Comparison of ENCODE assay signal across 1 cellular context in the genomic region with DNA sequence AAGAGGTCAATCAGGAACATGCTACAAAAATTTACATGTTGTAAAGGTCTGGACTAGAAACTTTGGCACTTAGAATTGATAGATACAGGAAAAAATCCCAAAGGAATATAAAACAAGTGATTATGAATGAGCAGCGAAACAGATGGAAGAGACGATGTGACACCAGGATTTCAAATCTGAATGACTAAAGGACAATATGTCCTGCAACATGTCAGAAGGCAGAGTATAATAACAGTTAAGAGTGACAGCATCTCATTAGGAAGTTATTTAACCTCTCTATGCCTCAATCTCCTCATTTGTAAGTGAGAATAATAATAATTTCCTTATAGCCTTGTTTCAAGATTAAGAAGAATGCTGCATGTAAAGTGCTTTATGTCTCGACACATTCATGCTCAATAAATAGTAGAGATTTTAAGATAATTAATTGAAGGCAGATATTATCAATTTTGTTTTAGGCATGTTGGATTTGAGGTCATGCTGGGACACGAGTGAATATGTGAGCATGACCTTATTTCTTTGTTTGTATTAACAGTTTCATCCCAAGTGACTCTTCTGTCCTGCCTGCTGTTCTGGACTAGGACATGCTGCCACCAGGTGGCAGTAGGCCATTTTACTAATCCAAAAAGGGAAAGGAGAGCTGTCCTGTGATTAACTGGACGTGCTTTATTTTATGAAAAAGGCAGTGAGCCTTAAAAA.
TF ChIP-seq lines count a peak whose summit lies in the region.

No MANE protein-coding gene starts in this region.

TF ChIP-seq in HepG2, 621 proteins besides CTCF, POLR2A, EP300 and RAD21 (continued from another document):
- TF ChIP-seq ARID3A (IDR thresholded peaks at IDR 0.05; ENCODE audit: low read depth, low read length): peak; percentile 59
- TF ChIP-seq NKX3-1 (CRISPR knock-in tag; IDR thresholded peaks at IDR 0.05): no peak
- TF ChIP-seq ZNF652 (CRISPR knock-in tag; IDR thresholded peaks at IDR 0.05; ENCODE audit: borderline replicate concordance, low read depth): 0 out of 2 replicates have a peak, but pooled peaks have one; percentile 37
- TF ChIP-seq ZKSCAN8 (CRISPR knock-in tag; IDR thresholded peaks at IDR 0.05; ENCODE audit: borderline replicate concordance): peak; percentile 76; the same call in 1 of the 2 replicates
- TF ChIP-seq LCORL (IDR thresholded peaks at IDR 0.05): no peak
- 0 out of 2 replicates have a peak, but pooled peaks have one; percentile 25 for TF ChIP-seq LCORL (CRISPR knock-in tag; IDR thresholded peaks at IDR 0.05)
- no peak for TF ChIP-seq KDM4B (CRISPR knock-in tag; IDR thresholded peaks at IDR 0.05)
- TF ChIP-seq PPARG (CRISPR knock-in tag; conservative IDR thresholded peaks at IDR 0.05): 0 out of 2 replicates have a peak, but pooled peaks have one; percentile 30
- 0 out of 2 replicates have a peak, but pooled peaks have one; percentile 19 for TF ChIP-seq THAP11 (CRISPR knock-in tag; IDR thresholded peaks at IDR 0.05)
- peak; percentile 73; the same call in 1 of the 2 replicates for TF ChIP-seq MIXL1 (CRISPR knock-in tag; IDR thresholded peaks at IDR 0.05)
- TF ChIP-seq USF2 (IDR thresholded peaks at IDR 0.05; ENCODE audit: low read depth, low read length): no peak
- no peak for TF ChIP-seq USF2 (CRISPR knock-in tag; IDR thresholded peaks at IDR 0.05; ENCODE audit: borderline replicate concordance)
- no peak for TF ChIP-seq ZNF841 (CRISPR knock-in tag; IDR thresholded peaks at IDR 0.05; ENCODE audit: borderline replicate concordance)
- TF ChIP-seq ZNF256 (CRISPR knock-in tag; conservative IDR thresholded peaks at IDR 0.05): no peak
- peak; percentile 46; the same call in 1 of the 2 replicates for TF ChIP-seq GATAD2A (CRISPR knock-in tag; IDR thresholded peaks at IDR 0.05)
- no peak for TF ChIP-seq GABPA (IDR thresholded peaks at IDR 0.05; ENCODE audit: low read depth, low read length)
- TF ChIP-seq GABPA (CRISPR knock-in tag; IDR thresholded peaks at IDR 0.05; ENCODE audit: low read depth): no peak
- 0 out of 2 replicates have a peak, but pooled peaks have one; percentile 27 for TF ChIP-seq ZNF24 (IDR thresholded peaks at IDR 0.05)
- 0 out of 2 replicates have a peak, but pooled peaks have one; percentile 34 for TF ChIP-seq HOMEZ (CRISPR knock-in tag; IDR thresholded peaks at IDR 0.05; ENCODE audit: low read depth)
- 0 out of 2 replicates have a peak, but pooled peaks have one; percentile 56 for TF ChIP-seq IRF2 (CRISPR knock-in tag; IDR thresholded peaks at IDR 0.05)
- no peak for TF ChIP-seq CC2D1A (CRISPR knock-in tag; IDR thresholded peaks at IDR 0.05)
- no peak for TF ChIP-seq ZBTB8A (CRISPR knock-in tag; IDR thresholded peaks at IDR 0.05; ENCODE audit: borderline replicate concordance, low read depth)
- no peak for TF ChIP-seq HCFC1 (IDR thresholded peaks at IDR 0.05; ENCODE audit: low read depth, low read length)
- TF ChIP-seq THRA (CRISPR knock-in tag; IDR thresholded peaks at IDR 0.05; ENCODE audit: borderline replicate concordance): 0 out of 2 replicates have a peak, but pooled peaks have one; percentile 53
- TF ChIP-seq FOSL2 (CRISPR knock-in tag; IDR thresholded peaks at IDR 0.05): 0 out of 2 replicates have a peak, but pooled peaks have one; percentile 13
- TF ChIP-seq ZNF772 (CRISPR knock-in tag; IDR thresholded peaks at IDR 0.05): no peak
- TF ChIP-seq STAG1 (CRISPR knock-in tag; IDR thresholded peaks at IDR 0.05): peak; percentile 88
- no peak for TF ChIP-seq FOXA1 (IDR thresholded peaks at IDR 0.05)
- TF ChIP-seq FOXA1 (CRISPR knock-in tag; IDR thresholded peaks at IDR 0.05): peak; percentile 8; the same call in 1 of the 2 replicates
- TF ChIP-seq SP140L (CRISPR knock-in tag; IDR thresholded peaks at IDR 0.05; ENCODE audit: borderline replicate concordance): no peak
- peak; percentile 58; the same call in 1 of the 2 replicates for TF ChIP-seq RXRB (CRISPR knock-in tag; IDR thresholded peaks at IDR 0.05; ENCODE audit: borderline replicate concordance)
- TF ChIP-seq, protein P1, sequence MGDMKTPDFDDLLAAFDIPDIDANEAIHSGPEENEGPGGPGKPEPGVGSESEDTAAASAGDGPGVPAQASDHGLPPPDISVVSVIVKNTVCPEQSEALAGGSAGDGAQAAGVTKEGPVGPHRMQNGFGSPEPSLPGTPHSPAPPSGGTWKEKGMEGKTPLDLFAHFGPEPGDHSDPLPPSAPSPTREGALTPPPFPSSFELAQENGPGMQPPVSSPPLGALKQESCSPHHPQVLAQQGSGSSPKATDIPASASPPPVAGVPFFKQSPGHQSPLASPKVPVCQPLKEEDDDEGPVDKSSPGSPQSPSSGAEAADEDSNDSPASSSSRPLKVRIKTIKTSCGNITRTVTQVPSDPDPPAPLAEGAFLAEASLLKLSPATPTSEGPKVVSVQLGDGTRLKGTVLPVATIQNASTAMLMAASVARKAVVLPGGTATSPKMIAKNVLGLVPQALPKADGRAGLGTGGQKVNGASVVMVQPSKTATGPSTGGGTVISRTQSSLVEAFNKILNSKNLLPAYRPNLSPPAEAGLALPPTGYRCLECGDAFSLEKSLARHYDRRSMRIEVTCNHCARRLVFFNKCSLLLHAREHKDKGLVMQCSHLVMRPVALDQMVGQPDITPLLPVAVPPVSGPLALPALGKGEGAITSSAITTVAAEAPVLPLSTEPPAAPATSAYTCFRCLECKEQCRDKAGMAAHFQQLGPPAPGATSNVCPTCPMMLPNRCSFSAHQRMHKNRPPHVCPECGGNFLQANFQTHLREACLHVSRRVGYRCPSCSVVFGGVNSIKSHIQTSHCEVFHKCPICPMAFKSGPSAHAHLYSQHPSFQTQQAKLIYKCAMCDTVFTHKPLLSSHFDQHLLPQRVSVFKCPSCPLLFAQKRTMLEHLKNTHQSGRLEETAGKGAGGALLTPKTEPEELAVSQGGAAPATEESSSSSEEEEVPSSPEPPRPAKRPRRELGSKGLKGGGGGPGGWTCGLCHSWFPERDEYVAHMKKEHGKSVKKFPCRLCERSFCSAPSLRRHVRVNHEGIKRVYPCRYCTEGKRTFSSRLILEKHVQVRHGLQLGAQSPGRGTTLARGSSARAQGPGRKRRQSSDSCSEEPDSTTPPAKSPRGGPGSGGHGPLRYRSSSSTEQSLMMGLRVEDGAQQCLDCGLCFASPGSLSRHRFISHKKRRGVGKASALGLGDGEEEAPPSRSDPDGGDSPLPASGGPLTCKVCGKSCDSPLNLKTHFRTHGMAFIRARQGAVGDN (CRISPR knock-in tag; IDR thresholded peaks at IDR 0.05): no peak
- no peak for TF ChIP-seq ZNF263 (CRISPR knock-in tag; IDR thresholded peaks at IDR 0.05)
- TF ChIP-seq ZSCAN20 (CRISPR knock-in tag; IDR thresholded peaks at IDR 0.05; ENCODE audit: borderline replicate concordance): no peak
- peak; percentile 95 for TF ChIP-seq SMC3 (IDR thresholded peaks at IDR 0.05; ENCODE audit: low read length)
- no peak for TF ChIP-seq ZC3H13 (CRISPR knock-in tag; IDR thresholded peaks at IDR 0.05)
- TF ChIP-seq FOXA3 (CRISPR knock-in tag; IDR thresholded peaks at IDR 0.05): peak; percentile 18; the same call in 1 of the 2 replicates
- 0 out of 2 replicates have a peak, but pooled peaks have one; percentile 48 for TF ChIP-seq PITX1 (CRISPR knock-in tag; IDR thresholded peaks at IDR 0.05)
- TF ChIP-seq KLF6 (CRISPR knock-in tag; IDR thresholded peaks at IDR 0.05): 0 out of 2 replicates have a peak, but pooled peaks have one; percentile 37
- peak; percentile 54; the same call in 1 of the 2 replicates for TF ChIP-seq ERF (CRISPR knock-in tag; IDR thresholded peaks at IDR 0.05)
- TF ChIP-seq, protein P2, sequence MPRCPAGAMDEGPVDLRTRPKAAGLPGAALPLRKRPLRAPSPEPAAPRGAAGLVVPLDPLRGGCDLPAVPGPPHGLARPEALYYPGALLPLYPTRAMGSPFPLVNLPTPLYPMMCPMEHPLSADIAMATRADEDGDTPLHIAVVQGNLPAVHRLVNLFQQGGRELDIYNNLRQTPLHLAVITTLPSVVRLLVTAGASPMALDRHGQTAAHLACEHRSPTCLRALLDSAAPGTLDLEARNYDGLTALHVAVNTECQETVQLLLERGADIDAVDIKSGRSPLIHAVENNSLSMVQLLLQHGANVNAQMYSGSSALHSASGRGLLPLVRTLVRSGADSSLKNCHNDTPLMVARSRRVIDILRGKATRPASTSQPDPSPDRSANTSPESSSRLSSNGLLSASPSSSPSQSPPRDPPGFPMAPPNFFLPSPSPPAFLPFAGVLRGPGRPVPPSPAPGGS (CRISPR knock-in tag; IDR thresholded peaks at IDR 0.05): no peak
